Comparison of ENCODE assay signal across 8 cellular contexts in the genomic region with DNA sequence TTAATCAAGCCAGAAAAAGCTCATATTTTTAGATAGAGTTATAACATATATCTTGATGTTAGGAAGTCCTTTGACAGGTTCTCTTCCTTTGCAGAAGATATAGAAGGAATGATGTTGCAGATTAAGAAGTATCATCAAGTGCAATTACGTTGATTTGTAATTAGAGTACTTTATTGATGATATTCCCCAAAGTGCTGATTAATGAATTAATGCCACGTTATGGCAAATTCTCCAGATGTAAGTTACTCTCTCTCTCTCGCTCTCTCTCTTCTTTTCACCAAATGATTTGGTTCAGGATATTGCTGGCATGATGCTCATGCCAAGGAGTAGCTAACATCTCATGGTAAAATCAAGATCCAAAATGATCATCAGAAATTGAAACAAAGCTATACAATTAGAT.
"Had no signal": no experiment of that assay in that cellular context is flagged by ENCODE, and none has a peak within 500 bp of the region (broad histone marks: within the 10 kb centered on the region; RNA-seq: fewer than 3 reads in every experiment).

No MANE protein-coding gene starts in this region.

- ATAC-seq: GM12878 had no signal

- H3K4me3 ChIP-seq: GM12878 had no signal

- FAIRE-seq: G401.6, GM12878, GM12891, GM12892, GM18507, GM19239 had no signal

- DNase-seq: GDM1, GF-D8 had no signal
